ENCODE assay signal across 9 cellular contexts in the genomic region with DNA sequence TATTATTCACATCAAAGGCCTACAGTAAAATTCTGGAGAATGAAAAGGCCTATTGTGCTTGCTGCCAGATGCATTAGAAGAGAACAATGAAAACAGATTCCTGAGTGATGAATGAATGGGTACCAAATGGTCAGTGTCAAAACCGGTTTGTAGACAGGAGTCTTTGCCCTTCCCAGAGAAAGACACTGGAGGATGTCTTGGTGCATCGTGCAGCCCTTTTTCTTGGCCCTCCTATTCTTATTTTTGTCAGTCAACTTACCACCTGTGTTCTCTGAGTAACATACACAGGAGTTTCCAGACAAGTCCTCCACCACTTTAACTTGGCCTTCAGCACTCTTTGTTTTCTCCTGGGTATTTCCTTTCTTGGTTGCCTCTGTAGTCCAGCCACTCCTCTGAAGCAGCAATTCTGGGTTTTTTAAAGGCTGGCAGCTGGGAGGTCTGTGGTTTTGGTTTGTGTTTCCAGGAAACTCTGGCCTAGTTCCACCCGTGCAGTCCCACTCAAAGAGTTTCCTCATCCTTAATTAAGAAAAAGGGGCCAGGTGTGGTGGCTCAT. TPM values are rescaled to one million over a fixed set of nuclear protein-coding genes. Genes with fewer than 3 reads are reported as not detected.
DNase-seq lines count a peak whose midpoint lies in the region; ATAC-seq and TF ChIP-seq lines count a peak whose summit lies in the region.
"Had no signal": no experiment of that assay in that cellular context is flagged by ENCODE, and none has a peak within 500 bp of the region (broad histone marks: within the 10 kb centered on the region; RNA-seq: fewer than 3 reads in every experiment).

No MANE protein-coding gene starts in this region.

- WGBS in esophagus muscularis mucosa: 41% methylated on average over 3 of the region's 3 CpGs

- H3K4me3 Mint-ChIP-seq in dendritic cell treated with granulocyte-macrophage colony-stimulating factor and Interleukin-4, amounts not matched to agents 40 ng/mL and 50 ng/mL, for 4 days: peak overlapping the region; percentile 56

- intact Hi-C loops in dendritic cell treated with granulocyte-macrophage colony-stimulating factor and Interleukin-4, amounts not matched to agents 40 ng/mL and 50 ng/mL, for 4 days (cut with micrococcal nuclease): loop anchor here (5.0 kb wide), 1 partner anchor 35 kb away; no protein-coding TSS in a partner anchor
- intact Hi-C loops in esophagus muscularis mucosa (cut with DNase I): no loop called here

- H3K27ac Mint-ChIP-seq in dendritic cell treated with granulocyte-macrophage colony-stimulating factor and Interleukin-4, amounts not matched to agents 40 ng/mL and 50 ng/mL, for 4 days: peak overlapping the region; percentile 68

- H3K9me3 ChIP-seq in esophagus muscularis mucosa: no peaks in the 10 kb centered on the region
- H3K9me3 ChIP-seq: ovary had no signal

- no peak overlapping the region for H3K4me3 ChIP-seq in esophagus muscularis mucosa
- H3K4me3 ChIP-seq: ovary had no signal

- H3K4me1 ChIP-seq in esophagus muscularis mucosa: peaks cover 0 to 10% (median 5%) of the 10 kb centered on the region in 4 donors

- H3K36me3 ChIP-seq in esophagus muscularis mucosa: no peaks in the 10 kb centered on the region
- H3K36me3 ChIP-seq: ovary had no signal

- no peak for TF ChIP-seq CTCF in esophagus muscularis mucosa (IDR thresholded peaks at IDR 0.05)

- H3K27me3 Mint-ChIP-seq in dendritic cell treated with granulocyte-macrophage colony-stimulating factor and Interleukin-4, amounts not matched to agents 40 ng/mL and 50 ng/mL, for 4 days: peaks cover 1% of the 10 kb centered on the region

- ATAC-seq in GM21360 (IDR thresholded peaks at IDR 0.05; ENCODE audit: unreplicated experiment): no peak

- peak; percentile 9 to 15 for DNase-seq in activated CD4-positive, alpha-beta T cell treated with anti-CD3 and anti-CD28 coated beads for 4 hours
- DNase-seq in activated CD4-positive, alpha-beta T cell treated with anti-CD3 and anti-CD28 coated beads for 1 hour: no peak
- DNase-seq in RPMI7951 (ENCODE audit: low read depth): peak; percentile 79
- peak; percentile 84 for DNase-seq in renal cortical epithelial cell (ENCODE audit: low read depth)
- no peak for DNase-seq in effector CD8-positive, alpha-beta T cell (lab: John Stamatoyannopoulos, UW)
- DNase-seq in esophagus muscularis mucosa (ENCODE audit: extremely low spot score): no peak
- DNase-seq: ovary had no signal

- H3K27ac ChIP-seq in esophagus muscularis mucosa (replicated peaks in 1 of 4): no peak overlapping the region
- H3K27ac ChIP-seq: ovary had no signal

- no peak for TF ChIP-seq POLR2A in esophagus muscularis mucosa (IDR thresholded peaks at IDR 0.05; ENCODE audit: low read depth)

- peaks cover 73% of the 10 kb centered on the region for H3K4me1 Mint-ChIP-seq in dendritic cell treated with granulocyte-macrophage colony-stimulating factor and Interleukin-4, amounts not matched to agents 40 ng/mL and 50 ng/mL, for 4 days (ENCODE audit: low read depth)

- H3K9me3 Mint-ChIP-seq in dendritic cell treated with granulocyte-macrophage colony-stimulating factor and Interleukin-4, amounts not matched to agents 40 ng/mL and 50 ng/mL, for 4 days: no peaks in the 10 kb centered on the region

- H3K36me3 Mint-ChIP-seq in dendritic cell treated with granulocyte-macrophage colony-stimulating factor and Interleukin-4, amounts not matched to agents 40 ng/mL and 50 ng/mL, for 4 days (ENCODE audit: low read depth): peaks cover 69% of the 10 kb centered on the region

- TF ChIP-seq EP300 in esophagus muscularis mucosa (IDR thresholded peaks at IDR 0.05): no peak

- no peaks in the 10 kb centered on the region for H3K27me3 ChIP-seq in esophagus muscularis mucosa
- H3K27me3 ChIP-seq: ovary had no signal

RNA-seq across cellular contexts. Expression of a gene that starts 29.4 kb away (rescaled TPM):
- total RNA-seq in RPMI7951 (2014; rRNA removed; shearing (Covaris generic)): 0.36 and 0.68 TPM in 2 replicates
- total RNA-seq in renal cortical epithelial cell (21.9 and 28.9 TPM in 2 replicates), esophagus muscularis mucosa (10 to 100 TPM in 1 of 4 donors, 1 to 10 TPM in 3; 5.6 to 10.8 (median 7.3) TPM)

RNA-seq across cellular contexts. Expression of a gene that starts 55.4 kb away (rescaled TPM):
- total RNA-seq in RPMI7951 (2014; rRNA removed; shearing (Covaris generic)): 597 and 611 TPM in 2 replicates
- total RNA-seq in renal cortical epithelial cell: 1,050 and 1,307 TPM in 2 replicates
- 100 to 1,000 TPM; 417 to 545 (median 470) TPM for total RNA-seq in esophagus muscularis mucosa

Comparison
In these comparisons a context has a peak if more than half of its experiments do, and no peak if none do; other contexts are left out.
1. DNase-seq: peak in activated CD4-positive, alpha-beta T cell treated with anti-CD3 and anti-CD28 coated beads for 4 hours (2 of 2), RPMI7951 (single experiment) and renal cortical epithelial cell (single experiment); none in activated CD4-positive, alpha-beta T cell treated with anti-CD3 and anti-CD28 coated beads for 1 hour (single experiment), effector CD8-positive, alpha-beta T cell (single experiment) and esophagus muscularis mucosa (single experiment).